ENCODE assay signal across 1 cellular context in the genomic region with DNA sequence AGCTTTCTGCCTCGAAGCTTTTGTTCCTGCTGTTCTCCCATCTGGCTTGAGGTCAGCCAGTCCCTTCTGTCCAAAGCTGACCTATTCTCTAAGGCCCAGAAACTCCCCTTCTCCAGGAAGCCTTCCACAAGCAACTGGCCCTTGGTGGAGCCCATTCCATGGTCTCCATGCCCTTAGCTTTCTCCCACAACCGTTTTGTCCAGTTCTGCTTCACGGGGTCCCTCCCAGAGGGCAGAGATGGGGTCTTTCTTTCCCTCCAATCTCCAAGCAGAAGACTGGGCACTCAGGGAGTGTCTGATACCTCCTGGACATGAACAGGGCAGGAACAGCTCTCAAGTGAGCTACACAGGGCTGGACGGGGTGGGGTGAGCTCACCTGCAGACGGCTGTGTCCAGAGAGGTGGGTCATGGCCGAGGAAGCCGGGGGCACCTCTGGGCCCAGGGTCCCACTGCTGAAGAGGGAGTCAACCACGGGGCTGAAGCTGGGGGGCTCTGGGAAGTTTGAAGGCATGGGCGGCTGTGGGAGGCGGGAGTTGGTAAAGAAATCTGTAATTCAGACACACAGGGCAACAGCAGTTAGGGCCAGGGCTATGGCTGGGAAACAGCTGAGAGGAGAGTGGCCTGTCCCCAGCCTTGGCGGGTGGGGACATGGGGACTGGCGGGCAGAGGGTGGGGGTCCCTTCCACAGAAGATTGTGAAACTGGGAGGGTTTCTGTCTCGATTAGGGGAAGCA.
A peak's percentile ranks its signal among the peaks of the same experiment; 100 is the strongest.
TF ChIP-seq lines count a peak whose summit lies in the region.

No MANE protein-coding gene starts in this region.

TF ChIP-seq in HepG2, 621 proteins besides CTCF, POLR2A, EP300 and RAD21 (continued from another document and continues in another):
- TF ChIP-seq, protein P1, sequence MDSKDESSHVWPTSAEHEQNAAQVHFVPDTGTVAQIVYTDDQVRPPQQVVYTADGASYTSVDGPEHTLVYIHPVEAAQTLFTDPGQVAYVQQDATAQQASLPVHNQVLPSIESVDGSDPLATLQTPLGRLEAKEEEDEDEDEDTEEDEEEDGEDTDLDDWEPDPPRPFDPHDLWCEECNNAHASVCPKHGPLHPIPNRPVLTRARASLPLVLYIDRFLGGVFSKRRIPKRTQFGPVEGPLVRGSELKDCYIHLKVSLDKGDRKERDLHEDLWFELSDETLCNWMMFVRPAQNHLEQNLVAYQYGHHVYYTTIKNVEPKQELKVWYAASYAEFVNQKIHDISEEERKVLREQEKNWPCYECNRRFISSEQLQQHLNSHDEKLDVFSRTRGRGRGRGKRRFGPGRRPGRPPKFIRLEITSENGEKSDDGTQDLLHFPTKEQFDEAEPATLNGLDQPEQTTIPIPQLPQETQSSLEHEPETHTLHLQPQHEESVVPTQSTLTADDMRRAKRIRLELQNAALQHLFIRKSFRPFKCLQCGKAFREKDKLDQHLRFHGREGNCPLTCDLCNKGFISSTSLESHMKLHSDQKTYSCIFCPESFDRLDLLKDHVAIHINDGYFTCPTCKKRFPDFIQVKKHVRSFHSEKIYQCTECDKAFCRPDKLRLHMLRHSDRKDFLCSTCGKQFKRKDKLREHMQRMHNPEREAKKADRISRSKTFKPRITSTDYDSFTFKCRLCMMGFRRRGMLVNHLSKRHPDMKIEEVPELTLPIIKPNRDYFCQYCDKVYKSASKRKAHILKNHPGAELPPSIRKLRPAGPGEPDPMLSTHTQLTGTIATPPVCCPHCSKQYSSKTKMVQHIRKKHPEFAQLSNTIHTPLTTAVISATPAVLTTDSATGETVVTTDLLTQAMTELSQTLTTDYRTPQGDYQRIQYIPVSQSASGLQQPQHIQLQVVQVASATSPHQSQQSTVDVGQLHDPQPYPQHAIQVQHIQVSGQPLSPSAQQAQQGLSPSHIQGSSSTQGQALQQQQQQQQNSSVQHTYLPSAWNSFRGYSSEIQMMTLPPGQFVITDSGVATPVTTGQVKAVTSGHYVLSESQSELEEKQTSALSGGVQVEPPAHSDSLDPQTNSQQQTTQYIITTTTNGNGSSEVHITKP (CRISPR knock-in tag; IDR thresholded peaks at IDR 0.05; ENCODE audit: low read depth), result no peak
- TF ChIP-seq, protein P2, sequence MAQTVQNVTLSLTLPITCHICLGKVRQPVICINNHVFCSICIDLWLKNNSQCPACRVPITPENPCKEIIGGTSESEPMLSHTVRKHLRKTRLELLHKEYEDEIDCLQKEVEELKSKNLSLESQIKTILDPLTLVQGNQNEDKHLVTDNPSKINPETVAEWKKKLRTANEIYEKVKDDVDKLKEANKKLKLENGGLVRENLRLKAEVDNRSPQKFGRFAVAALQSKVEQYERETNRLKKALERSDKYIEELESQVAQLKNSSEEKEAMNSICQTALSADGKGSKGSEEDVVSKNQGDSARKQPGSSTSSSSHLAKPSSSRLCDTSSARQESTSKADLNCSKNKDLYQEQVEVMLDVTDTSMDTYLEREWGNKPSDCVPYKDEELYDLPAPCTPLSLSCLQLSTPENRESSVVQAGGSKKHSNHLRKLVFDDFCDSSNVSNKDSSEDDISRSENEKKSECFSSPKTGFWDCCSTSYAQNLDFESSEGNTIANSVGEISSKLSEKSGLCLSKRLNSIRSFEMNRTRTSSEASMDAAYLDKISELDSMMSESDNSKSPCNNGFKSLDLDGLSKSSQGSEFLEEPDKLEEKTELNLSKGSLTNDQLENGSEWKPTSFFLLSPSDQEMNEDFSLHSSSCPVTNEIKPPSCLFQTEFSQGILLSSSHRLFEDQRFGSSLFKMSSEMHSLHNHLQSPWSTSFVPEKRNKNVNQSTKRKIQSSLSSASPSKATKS (CRISPR knock-in tag; IDR thresholded peaks at IDR 0.05), result no peak
- TF ChIP-seq, protein P3, sequence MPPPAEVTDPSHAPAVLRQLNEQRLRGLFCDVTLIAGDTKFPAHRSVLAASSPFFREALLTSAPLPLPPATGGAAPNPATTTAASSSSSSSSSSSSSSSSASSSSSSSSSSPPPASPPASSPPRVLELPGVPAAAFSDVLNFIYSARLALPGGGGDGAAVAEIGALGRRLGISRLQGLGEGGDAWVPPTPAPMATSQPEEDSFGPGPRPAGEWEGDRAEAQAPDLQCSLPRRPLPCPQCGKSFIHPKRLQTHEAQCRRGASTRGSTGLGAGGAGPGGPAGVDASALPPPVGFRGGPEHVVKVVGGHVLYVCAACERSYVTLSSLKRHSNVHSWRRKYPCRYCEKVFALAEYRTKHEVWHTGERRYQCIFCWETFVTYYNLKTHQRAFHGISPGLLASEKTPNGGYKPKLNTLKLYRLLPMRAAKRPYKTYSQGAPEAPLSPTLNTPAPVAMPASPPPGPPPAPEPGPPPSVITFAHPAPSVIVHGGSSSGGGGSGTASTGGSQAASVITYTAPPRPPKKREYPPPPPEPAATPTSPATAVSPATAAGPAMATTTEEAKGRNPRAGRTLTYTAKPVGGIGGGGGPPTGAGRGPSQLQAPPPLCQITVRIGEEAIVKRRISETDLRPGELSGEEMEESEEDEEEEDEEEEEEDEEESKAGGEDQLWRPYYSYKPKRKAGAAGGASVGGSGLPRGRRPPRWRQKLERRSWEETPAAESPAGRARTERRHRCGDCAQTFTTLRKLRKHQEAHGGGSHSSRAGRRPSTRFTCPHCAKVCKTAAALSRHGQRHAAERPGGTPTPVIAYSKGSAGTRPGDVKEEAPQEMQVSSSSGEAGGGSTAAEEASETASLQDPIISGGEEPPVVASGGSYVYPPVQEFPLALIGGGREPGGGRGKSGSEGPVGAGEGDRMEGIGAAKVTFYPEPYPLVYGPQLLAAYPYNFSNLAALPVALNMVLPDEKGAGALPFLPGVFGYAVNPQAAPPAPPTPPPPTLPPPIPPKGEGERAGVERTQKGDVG (CRISPR knock-in tag; IDR thresholded peaks at IDR 0.05; ENCODE audit: borderline replicate concordance), result no peak
- TF ChIP-seq FOXM1 (CRISPR knock-in tag; IDR thresholded peaks at IDR 0.05) (no peak), PAF1 (CRISPR knock-in tag; IDR thresholded peaks at IDR 0.05) (peak; percentile 86; the same call in 1 of the 2 replicates), TEAD2 (CRISPR knock-in tag; IDR thresholded peaks at IDR 0.05) (no peak), ZNF17 (CRISPR knock-in tag; IDR thresholded peaks at IDR 0.05) (no peak), CENPT (CRISPR knock-in tag; IDR thresholded peaks at IDR 0.05; ENCODE audit: low read depth) (no peak), ZNF660 (CRISPR knock-in tag; IDR thresholded peaks at IDR 0.05; ENCODE audit: borderline replicate concordance, low read depth) (no peak), ZNF670 (CRISPR knock-in tag; IDR thresholded peaks at IDR 0.05; ENCODE audit: borderline replicate concordance) (no peak), KLF12 (CRISPR knock-in tag; IDR thresholded peaks at IDR 0.05; ENCODE audit: borderline replicate concordance) (no peak; the same call in 1 of the 2 replicates), RBM39 (IDR thresholded peaks at IDR 0.05; ENCODE audit: low read depth, low read length, poor library complexity, severe bottlenecking) (peak; percentile 42), CHD2 (IDR thresholded peaks at IDR 0.05; ENCODE audit: low read depth, low read length) (no peak), ISL2 (CRISPR knock-in tag; IDR thresholded peaks at IDR 0.05) (no peak), SIX1 (CRISPR knock-in tag; IDR thresholded peaks at IDR 0.05; ENCODE audit: borderline replicate concordance) (no peak), ZBTB7B (CRISPR knock-in tag; IDR thresholded peaks at IDR 0.05) (no peak), MXD4 (CRISPR knock-in tag; IDR thresholded peaks at IDR 0.05) (no peak), ZSCAN22 (CRISPR knock-in tag; IDR thresholded peaks at IDR 0.05) (no peak), ZNF788 (CRISPR knock-in tag; IDR thresholded peaks at IDR 0.05; ENCODE audit: borderline replicate concordance) (no peak), ZFAT (CRISPR knock-in tag; conservative IDR thresholded peaks at IDR 0.05) (no peak), ZFY (CRISPR knock-in tag; IDR thresholded peaks at IDR 0.05) (no peak), MYNN (CRISPR knock-in tag; IDR thresholded peaks at IDR 0.05; ENCODE audit: low read depth) (no peak), U2AF1 (optimal IDR thresholded peaks at IDR 0.05; ENCODE audit: low read depth, low read length) (peak; percentile 20), ZMYM2 (CRISPR knock-in tag; IDR thresholded peaks at IDR 0.05) (no peak), KDM3A (CRISPR knock-in tag; IDR thresholded peaks at IDR 0.05; ENCODE audit: low read depth) (no peak), SALL1 (CRISPR knock-in tag; IDR thresholded peaks at IDR 0.05) (no peak), ARID2 (CRISPR knock-in tag; IDR thresholded peaks at IDR 0.05; ENCODE audit: borderline replicate concordance) (0 out of 2 replicates have a peak, but pooled peaks have one; percentile 33), NONO (IDR thresholded peaks at IDR 0.05) (no peak), NONO (CRISPR knock-in tag; conservative IDR thresholded peaks at IDR 0.05) (peak; percentile 40), ZMAT3 (CRISPR knock-in tag; conservative IDR thresholded peaks at IDR 0.05) (no peak), SUZ12 (IDR thresholded peaks at IDR 0.05; ENCODE audit: low read depth, low read length) (no peak), IRX3 (CRISPR knock-in tag; IDR thresholded peaks at IDR 0.05; ENCODE audit: borderline replicate concordance, low read depth) (0 out of 2 replicates have a peak, but pooled peaks have one; percentile 35), POLR2G (IDR thresholded peaks at IDR 0.05; ENCODE audit: low read depth, low read length) (peak; percentile 73)
- TF ChIP-seq, protein P4, sequence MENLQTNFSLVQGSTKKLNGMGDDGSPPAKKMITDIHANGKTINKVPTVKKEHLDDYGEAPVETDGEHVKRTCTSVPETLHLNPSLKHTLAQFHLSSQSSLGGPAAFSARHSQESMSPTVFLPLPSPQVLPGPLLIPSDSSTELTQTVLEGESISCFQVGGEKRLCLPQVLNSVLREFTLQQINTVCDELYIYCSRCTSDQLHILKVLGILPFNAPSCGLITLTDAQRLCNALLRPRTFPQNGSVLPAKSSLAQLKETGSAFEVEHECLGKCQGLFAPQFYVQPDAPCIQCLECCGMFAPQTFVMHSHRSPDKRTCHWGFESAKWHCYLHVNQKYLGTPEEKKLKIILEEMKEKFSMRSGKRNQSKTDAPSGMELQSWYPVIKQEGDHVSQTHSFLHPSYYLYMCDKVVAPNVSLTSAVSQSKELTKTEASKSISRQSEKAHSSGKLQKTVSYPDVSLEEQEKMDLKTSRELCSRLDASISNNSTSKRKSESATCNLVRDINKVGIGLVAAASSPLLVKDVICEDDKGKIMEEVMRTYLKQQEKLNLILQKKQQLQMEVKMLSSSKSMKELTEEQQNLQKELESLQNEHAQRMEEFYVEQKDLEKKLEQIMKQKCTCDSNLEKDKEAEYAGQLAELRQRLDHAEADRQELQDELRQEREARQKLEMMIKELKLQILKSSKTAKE (CRISPR knock-in tag; IDR thresholded peaks at IDR 0.05; ENCODE audit: borderline replicate concordance), result no peak
- TF ChIP-seq, protein P5, sequence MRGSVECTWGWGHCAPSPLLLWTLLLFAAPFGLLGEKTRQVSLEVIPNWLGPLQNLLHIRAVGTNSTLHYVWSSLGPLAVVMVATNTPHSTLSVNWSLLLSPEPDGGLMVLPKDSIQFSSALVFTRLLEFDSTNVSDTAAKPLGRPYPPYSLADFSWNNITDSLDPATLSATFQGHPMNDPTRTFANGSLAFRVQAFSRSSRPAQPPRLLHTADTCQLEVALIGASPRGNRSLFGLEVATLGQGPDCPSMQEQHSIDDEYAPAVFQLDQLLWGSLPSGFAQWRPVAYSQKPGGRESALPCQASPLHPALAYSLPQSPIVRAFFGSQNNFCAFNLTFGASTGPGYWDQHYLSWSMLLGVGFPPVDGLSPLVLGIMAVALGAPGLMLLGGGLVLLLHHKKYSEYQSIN (CRISPR knock-in tag; IDR thresholded peaks at IDR 0.05; ENCODE audit: borderline replicate concordance), result no peak
- TF ChIP-seq, protein P6, sequence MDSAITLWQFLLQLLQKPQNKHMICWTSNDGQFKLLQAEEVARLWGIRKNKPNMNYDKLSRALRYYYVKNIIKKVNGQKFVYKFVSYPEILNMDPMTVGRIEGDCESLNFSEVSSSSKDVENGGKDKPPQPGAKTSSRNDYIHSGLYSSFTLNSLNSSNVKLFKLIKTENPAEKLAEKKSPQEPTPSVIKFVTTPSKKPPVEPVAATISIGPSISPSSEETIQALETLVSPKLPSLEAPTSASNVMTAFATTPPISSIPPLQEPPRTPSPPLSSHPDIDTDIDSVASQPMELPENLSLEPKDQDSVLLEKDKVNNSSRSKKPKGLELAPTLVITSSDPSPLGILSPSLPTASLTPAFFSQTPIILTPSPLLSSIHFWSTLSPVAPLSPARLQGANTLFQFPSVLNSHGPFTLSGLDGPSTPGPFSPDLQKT (CRISPR knock-in tag; IDR thresholded peaks at IDR 0.05; ENCODE audit: borderline replicate concordance), result no peak
- TF ChIP-seq, protein P7, sequence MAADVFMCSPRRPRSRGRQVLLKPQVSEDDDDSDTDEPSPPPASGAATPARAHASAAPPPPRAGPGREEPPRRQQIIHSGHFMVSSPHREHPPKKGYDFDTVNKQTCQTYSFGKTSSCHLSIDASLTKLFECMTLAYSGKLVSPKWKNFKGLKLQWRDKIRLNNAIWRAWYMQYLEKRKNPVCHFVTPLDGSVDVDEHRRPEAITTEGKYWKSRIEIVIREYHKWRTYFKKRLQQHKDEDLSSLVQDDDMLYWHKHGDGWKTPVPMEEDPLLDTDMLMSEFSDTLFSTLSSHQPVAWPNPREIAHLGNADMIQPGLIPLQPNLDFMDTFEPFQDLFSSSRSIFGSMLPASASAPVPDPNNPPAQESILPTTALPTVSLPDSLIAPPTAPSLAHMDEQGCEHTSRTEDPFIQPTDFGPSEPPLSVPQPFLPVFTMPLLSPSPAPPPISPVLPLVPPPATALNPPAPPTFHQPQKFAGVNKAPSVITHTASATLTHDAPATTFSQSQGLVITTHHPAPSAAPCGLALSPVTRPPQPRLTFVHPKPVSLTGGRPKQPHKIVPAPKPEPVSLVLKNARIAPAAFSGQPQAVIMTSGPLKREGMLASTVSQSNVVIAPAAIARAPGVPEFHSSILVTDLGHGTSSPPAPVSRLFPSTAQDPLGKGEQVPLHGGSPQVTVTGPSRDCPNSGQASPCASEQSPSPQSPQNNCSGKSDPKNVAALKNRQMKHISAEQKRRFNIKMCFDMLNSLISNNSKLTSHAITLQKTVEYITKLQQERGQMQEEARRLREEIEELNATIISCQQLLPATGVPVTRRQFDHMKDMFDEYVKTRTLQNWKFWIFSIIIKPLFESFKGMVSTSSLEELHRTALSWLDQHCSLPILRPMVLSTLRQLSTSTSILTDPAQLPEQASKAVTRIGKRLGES (CRISPR knock-in tag; IDR thresholded peaks at IDR 0.05; ENCODE audit: borderline replicate concordance), result no peak
- TF ChIP-seq, protein P8, sequence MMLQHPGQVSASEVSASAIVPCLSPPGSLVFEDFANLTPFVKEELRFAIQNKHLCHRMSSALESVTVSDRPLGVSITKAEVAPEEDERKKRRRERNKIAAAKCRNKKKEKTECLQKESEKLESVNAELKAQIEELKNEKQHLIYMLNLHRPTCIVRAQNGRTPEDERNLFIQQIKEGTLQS (CRISPR knock-in tag; IDR thresholded peaks at IDR 0.05), result no peak
